ENCODE assay signal across 2 cellular contexts in genomic region chr16:55561319-55561848, GRCh38.
A peak's percentile ranks its signal among the peaks of the same experiment; 100 is the strongest.
TF ChIP-seq lines count a peak whose summit lies in the region.

No MANE protein-coding gene starts in this region.

TF ChIP-seq in SK-N-SH, 30 proteins besides CTCF, POLR2A, EP300 and RAD21:
- no peak for TF ChIP-seq MXI1 (IDR thresholded peaks at IDR 0.05; ENCODE audit: low read depth, low read length)
- TF ChIP-seq FOXJ3 (CRISPR knock-in tag; IDR thresholded peaks at IDR 0.05), result 0 out of 2 replicates have a peak, but pooled peaks have one; percentile 4
- TF ChIP-seq, protein P1, sequence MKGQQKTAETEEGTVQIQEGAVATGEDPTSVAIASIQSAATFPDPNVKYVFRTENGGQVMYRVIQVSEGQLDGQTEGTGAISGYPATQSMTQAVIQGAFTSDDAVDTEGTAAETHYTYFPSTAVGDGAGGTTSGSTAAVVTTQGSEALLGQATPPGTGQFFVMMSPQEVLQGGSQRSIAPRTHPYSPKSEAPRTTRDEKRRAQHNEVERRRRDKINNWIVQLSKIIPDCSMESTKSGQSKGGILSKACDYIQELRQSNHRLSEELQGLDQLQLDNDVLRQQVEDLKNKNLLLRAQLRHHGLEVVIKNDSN (IDR thresholded peaks at IDR 0.05; ENCODE audit: borderline replicate concordance, low read depth), result no peak
- TF ChIP-seq GATA2 (CRISPR knock-in tag; IDR thresholded peaks at IDR 0.05), result peak; percentile 38; the same call in 1 of the 2 replicates
- no peak for TF ChIP-seq TAF1 (IDR thresholded peaks at IDR 0.05; ENCODE audit: borderline replicate concordance, low read depth, low read length)
- peak; percentile 56 for TF ChIP-seq RCOR1 (IDR thresholded peaks at IDR 0.05; ENCODE audit: low read length)
- no peak for TF ChIP-seq CHD2 (IDR thresholded peaks at IDR 0.05; ENCODE audit: low read length, partially characterized antibody)
- TF ChIP-seq, protein P2, sequence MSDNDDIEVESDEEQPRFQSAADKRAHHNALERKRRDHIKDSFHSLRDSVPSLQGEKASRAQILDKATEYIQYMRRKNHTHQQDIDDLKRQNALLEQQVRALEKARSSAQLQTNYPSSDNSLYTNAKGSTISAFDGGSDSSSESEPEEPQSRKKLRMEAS (IDR thresholded peaks at IDR 0.05; ENCODE audit: low read depth), result no peak
- peak; percentile 26; the same call in 1 of the 2 replicates for TF ChIP-seq TEAD4 (IDR thresholded peaks at IDR 0.05; ENCODE audit: borderline replicate concordance, insufficient read depth)

TF ChIP-seq in K562, 482 proteins besides CTCF, POLR2A, EP300 and RAD21 (continued from another document):
- TF ChIP-seq ZNF3 (CRISPR knock-in tag; IDR thresholded peaks at IDR 0.05), result no peak
- TF ChIP-seq MTA2 (IDR thresholded peaks at IDR 0.05; ENCODE audit: low read depth), result no peak
- TF ChIP-seq COPS2 (conservative IDR thresholded peaks at IDR 0.05), result no peak
- TF ChIP-seq SRSF9 (IDR thresholded peaks at IDR 0.05; ENCODE audit: borderline replicate concordance, low read depth, low read length), result no peak
- no peak for TF ChIP-seq TGIF2 (CRISPR knock-in tag; IDR thresholded peaks at IDR 0.05)
- no peak for TF ChIP-seq PML (IDR thresholded peaks at IDR 0.05; ENCODE audit: low read length)
- TF ChIP-seq ZNF778 (CRISPR knock-in tag; IDR thresholded peaks at IDR 0.05), result no peak
- TF ChIP-seq MAFK (IDR thresholded peaks at IDR 0.05; ENCODE audit: low read length), result no peak
- TF ChIP-seq DMBX1 (CRISPR knock-in tag; IDR thresholded peaks at IDR 0.05; ENCODE audit: borderline replicate concordance), result no peak
